In genomic region chr2:8514748-8515389, GRCh38 we compare ENCODE assay signal across 8 cellular contexts.
DNase-seq lines count a peak whose midpoint lies in the region; ATAC-seq, FAIRE-seq and TF ChIP-seq lines count a peak whose summit lies in the region.

No MANE protein-coding gene starts in this region.

- peak; percentile 61 for ATAC-seq in GM21367 (IDR thresholded peaks at IDR 0.05; ENCODE audit: unreplicated experiment)
- ATAC-seq in HG03571 (IDR thresholded peaks at IDR 0.05; ENCODE audit: unreplicated experiment), result peak; percentile 47

- intact Hi-C loops in adrenal gland (cut with DNase I), result loop anchor here in 1 of 2 donors (10.0 kb wide), 1 partner anchor 170 kb away; the partner anchor contains the start of gene ID2
- intact Hi-C loops in A673 (cut with micrococcal nuclease; ENCODE audit: unreplicated experiment), result no loop called here

- 49 to 50% (median 50%) methylated on average over 7 of the region's 7 CpGs for WGBS in adrenal gland, 4 donors

- CTCF ChIA-PET in A673 (lab: Charles Lee), result no interaction called here

- H3K36me3 ChIP-seq in adrenal gland (replicated peaks in 1 of 2) (no peaks in the 10 kb centered on the region), A673 (ENCODE audit: insufficient read depth, low read length, poor library complexity, severe bottlenecking) (no peaks in the 10 kb centered on the region)

- peak overlapping the region in 3 of 5 donors; percentile 6 to 83 (median 63) for H3K27ac ChIP-seq in adrenal gland
- no peak overlapping the region for H3K27ac ChIP-seq in A673 (ENCODE audit: low read depth, low read length, poor library complexity, severe bottlenecking)

- H3K9me3 ChIP-seq in adrenal gland (replicated peaks in 1 of 3) (no peaks in the 10 kb centered on the region), A673 (ENCODE audit: low read depth, low read length, poor library complexity, severe bottlenecking) (no peaks in the 10 kb centered on the region)

- TF ChIP-seq CTCF in adrenal gland (IDR thresholded peaks at IDR 0.05) (no peak), A673 (conservative IDR thresholded peaks at IDR 0.05; ENCODE audit: low read depth, low read length) (no peak)

- no peaks in the 10 kb centered on the region for H3K27me3 ChIP-seq in adrenal gland
- H3K27me3 ChIP-seq in A673 (replicated peaks; ENCODE audit: insufficient read depth, low read depth, low read length, poor library complexity), result no peaks in the 10 kb centered on the region

- FAIRE-seq in GM12891 (lab: Jason Lieb, UNC), result peak; percentile 92

- no TSS peak for BruUV-seq in A673 (replicated peaks; lab: Mats Ljungman, UMichigan)

- no peak for DNase-seq in GM12891 (ENCODE audit: insufficient read length, low spot score)
- no peak for DNase-seq in adrenal gland
- DNase-seq in HuH-7 (ENCODE audit: low spot score), result no peak
- no peak for DNase-seq in SK-N-DZ (ENCODE audit: low spot score)
- DNase-seq in A673 (ENCODE audit: low spot score), result no peak
- DNase-seq in OCI-M1 (lab: John Stamatoyannopoulos, UW), result no peak

- TF ChIP-seq POLR2A in GM12891 (IDR thresholded peaks at IDR 0.05; ENCODE audit: low read depth, low read length) (no peak), adrenal gland (IDR thresholded peaks at IDR 0.05) (no peak)

- H3K4me1 ChIP-seq in adrenal gland (replicated peaks in 1 of 2), result peaks cover 10 to 11% of the 10 kb centered on the region in 2 donors
- no peaks in the 10 kb centered on the region for H3K4me1 ChIP-seq in A673 (ENCODE audit: insufficient read depth, low read length, poor library complexity, severe bottlenecking)

- POLR2A ChIA-PET in A673 (lab: Charles Lee; ENCODE audit: low non-redundant PET), result no interaction called here

- H3K4me3 ChIP-seq in adrenal gland (peak overlapping the region in 1 of 4 donors; percentile 7), A673 (ENCODE audit: low read depth, low read length, poor library complexity, severe bottlenecking) (no peak overlapping the region)

TF ChIP-seq in GM12891, 5 proteins besides CTCF, POLR2A, EP300 and RAD21:
- TF ChIP-seq SPI1 (IDR thresholded peaks at IDR 0.05; ENCODE audit: low read depth, low read length) (peak; percentile 11; the same call in 1 of the 2 replicates), POLR2AphosphoS5 (IDR thresholded peaks at IDR 0.05; ENCODE audit: low read depth, low read length) (no peak), PAX5 (IDR thresholded peaks at IDR 0.05; ENCODE audit: insufficient read depth, low read length, severe bottlenecking) (no peak), POU2F2 (IDR thresholded peaks at IDR 0.05; ENCODE audit: low read depth, low read length) (0 out of 2 replicates have a peak, but pooled peaks have one; percentile 73)
